In genomic region chr6:97049254-97050004, GRCh38 we compare ENCODE assay signal across 8 cellular contexts.
DNase-seq lines count a peak whose midpoint lies in the region; ATAC-seq and TF ChIP-seq lines count a peak whose summit lies in the region.

No MANE protein-coding gene starts in this region.

- peak overlapping the region; percentile 72 for H3K27ac Mint-ChIP-seq in activated CD8-positive, alpha-beta T cell treated with anti-CD3 and anti-CD28 coated beads for 36 hours

- H3K4me3 Mint-ChIP-seq in activated CD8-positive, alpha-beta T cell treated with anti-CD3 and anti-CD28 coated beads for 36 hours: peak overlapping the region; percentile 7

- peak; percentile 93 for ATAC-seq in GM19467 (IDR thresholded peaks at IDR 0.05; ENCODE audit: unreplicated experiment)
- peak; percentile 94 for ATAC-seq in HG03432 (IDR thresholded peaks at IDR 0.05; ENCODE audit: unreplicated experiment)
- ATAC-seq in activated CD8-positive, alpha-beta T cell treated with anti-CD3 and anti-CD28 coated beads for 36 hours: peak; percentile 84

- POLR2A ChIA-PET in activated CD8-positive, alpha-beta T cell treated with anti-CD3 and anti-CD28 coated beads for 36 hours (lab: Charles Lee): no interaction called here

- H3K4me3 ChIP-seq in GM08714 (ENCODE audit: low read length) (peak overlapping the region; percentile 41; the same call in 1 of the 2 replicates), lower leg skin (ENCODE audit: low read depth, poor library complexity, severe bottlenecking) (no peak overlapping the region)

- no peak for TF ChIP-seq POLR2A in lower leg skin (IDR thresholded peaks at IDR 0.05)

- CTCF ChIA-PET in activated CD8-positive, alpha-beta T cell treated with anti-CD3 and anti-CD28 coated beads for 36 hours (lab: Charles Lee): interaction anchor here (0.6 to 1.2 kb wide), 3 partner anchors 10 to 143 kb away, joined by 3 to 6 read pairs (median 5); no protein-coding TSS in a partner anchor

- intact Hi-C loops in activated CD8-positive, alpha-beta T cell treated with anti-CD3 and anti-CD28 coated beads for 36 hours (cut with micrococcal nuclease): loop anchor here (5.0 kb wide), 1 partner anchor 152 kb away; the partner anchor contains the start of gene NDUFAF4
- intact Hi-C loops in lower leg skin (cut with DNase I; ENCODE audit: low total_unique reads): loop anchor here (5.0 kb wide), 1 partner anchor 152 kb away; the partner anchor contains the start of gene NDUFAF4

- H3K4me1 Mint-ChIP-seq in activated CD8-positive, alpha-beta T cell treated with anti-CD3 and anti-CD28 coated beads for 36 hours (ENCODE audit: low read depth): peaks cover 15% of the 10 kb centered on the region

- no peaks in the 10 kb centered on the region for H3K27me3 Mint-ChIP-seq in activated CD8-positive, alpha-beta T cell treated with anti-CD3 and anti-CD28 coated beads for 36 hours

- TF ChIP-seq CTCF in activated CD8-positive, alpha-beta T cell treated with anti-CD3 and anti-CD28 coated beads for 36 hours (IDR thresholded peaks at IDR 0.05): no peak
- TF ChIP-seq CTCF in lower leg skin (IDR thresholded peaks at IDR 0.05): no peak

- no peaks in the 10 kb centered on the region for H3K36me3 Mint-ChIP-seq in activated CD8-positive, alpha-beta T cell treated with anti-CD3 and anti-CD28 coated beads for 36 hours (ENCODE audit: low read depth)

- DNase-seq in activated CD8-positive, alpha-beta T cell treated with anti-CD3 and anti-CD28 coated beads for 36 hours: peak; percentile 40
- peak; percentile 35 for DNase-seq in stimulated activated CD4-positive, alpha-beta T cell treated with anti-CD3 and anti-CD28 coated beads, Interleukin-1b, Interleukin-23, amount 100 ng/mL, for 48 hours
- DNase-seq in lower leg skin (ENCODE audit: low spot score in 2 of 2): no peak
- DNase-seq in cerebellar cortex (ENCODE audit: low spot score): no peak
- DNase-seq in DMS153 treated with DMSO at 0.1 percent for 48 hours (lab: John Stamatoyannopoulos, UW; ENCODE audit: unreplicated experiment): no peak

- H3K9me3 Mint-ChIP-seq in activated CD8-positive, alpha-beta T cell treated with anti-CD3 and anti-CD28 coated beads for 36 hours: no peaks in the 10 kb centered on the region

- 58 to 66% methylated on average over 8 of the region's 8 CpGs for WGBS in lower leg skin, 2 donors

Comparison
In these comparisons a context has a peak if more than half of its experiments do, and no peak if none do; other contexts are left out.
1. DNase-seq: peak in activated CD8-positive, alpha-beta T cell treated with anti-CD3 and anti-CD28 coated beads for 36 hours (single experiment) and stimulated activated CD4-positive, alpha-beta T cell treated with anti-CD3 and anti-CD28 coated beads, Interleukin-1b, Interleukin-23, amount 100 ng/mL, for 48 hours (single experiment); none in lower leg skin (0 of 2), cerebellar cortex (single experiment) and DMS153 treated with DMSO at 0.1 percent for 48 hours (single experiment).
2. Peak in every context shown above with its lines, with median percentiles within 50 percentile points of each other: ATAC-seq.